Comparison of ENCODE assay signal across 9 cellular contexts in genomic region chr15:76181705-76182107, GRCh38.
DNase-seq lines count a peak whose midpoint lies in the region; ATAC-seq and TF ChIP-seq lines count a peak whose summit lies in the region.
"Had no signal": no experiment of that assay in that cellular context is flagged by ENCODE, and none has a peak within 500 bp of the region (broad histone marks: within the 10 kb centered on the region; RNA-seq: fewer than 3 reads in every experiment).

No MANE protein-coding gene starts in this region.

- no peaks in the 10 kb centered on the region for H3K36me3 Mint-ChIP-seq in activated naive CD4-positive, alpha-beta T cell treated with anti-CD3 and anti-CD28 coated beads for 36 hours (ENCODE audit: low read depth)

- H3K4me1 Mint-ChIP-seq in activated naive CD4-positive, alpha-beta T cell treated with anti-CD3 and anti-CD28 coated beads for 36 hours (ENCODE audit: low read depth) = peaks cover 11% of the 10 kb centered on the region

- peak overlapping the region; percentile 1 for H3K27ac Mint-ChIP-seq in activated naive CD4-positive, alpha-beta T cell treated with anti-CD3 and anti-CD28 coated beads for 36 hours

- H3K9me3 Mint-ChIP-seq in activated naive CD4-positive, alpha-beta T cell treated with anti-CD3 and anti-CD28 coated beads for 36 hours = no peaks in the 10 kb centered on the region

- ATAC-seq in HG03045 (IDR thresholded peaks at IDR 0.05; ENCODE audit: unreplicated experiment) = peak; percentile 41
- no peak for ATAC-seq in HG03432 (IDR thresholded peaks at IDR 0.05; ENCODE audit: unreplicated experiment)
- ATAC-seq in HG03159 (IDR thresholded peaks at IDR 0.05; ENCODE audit: unreplicated experiment) = no peak

- H3K27me3 Mint-ChIP-seq in activated naive CD4-positive, alpha-beta T cell treated with anti-CD3 and anti-CD28 coated beads for 36 hours (ENCODE audit: low read depth) = peaks cover 53% of the 10 kb centered on the region

- WGBS in suprapubic skin = 95% methylated on average over 9 of the region's 9 CpGs

- TF ChIP-seq CTCF in suprapubic skin (IDR thresholded peaks at IDR 0.05) (no peak), foreskin fibroblast (IDR thresholded peaks at IDR 0.05; ENCODE audit: low read depth, low read length) (no peak)

- DNase-seq in activated naive CD4-positive, alpha-beta T cell treated with Interleukin-2 at 50 U/mL for 16 hours = peak; percentile 46
- DNase-seq in activated naive CD4-positive, alpha-beta T cell (lab: John Stamatoyannopoulos, UW) = no peak
- peak; percentile 55 for DNase-seq in activated naive CD4-positive, alpha-beta T cell treated with anti-CD3 and anti-CD28 coated beads for 36 hours
- DNase-seq in suprapubic skin (ENCODE audit: low spot score in 2 of 2) (no peak), foreskin fibroblast (no peak)
- DNase-seq: erythroblast had no signal

- TF ChIP-seq POLR2A in suprapubic skin (IDR thresholded peaks at IDR 0.05) = no peak

- H3K4me3 Mint-ChIP-seq in activated naive CD4-positive, alpha-beta T cell treated with anti-CD3 and anti-CD28 coated beads for 36 hours = no peak overlapping the region

- no peaks in the 10 kb centered on the region for H3K27me3 ChIP-seq in suprapubic skin

- peak overlapping the region; percentile 62 for H3K27ac ChIP-seq in suprapubic skin

- no peaks in the 10 kb centered on the region for H3K9me3 ChIP-seq in suprapubic skin

- intact Hi-C loops in activated naive CD4-positive, alpha-beta T cell treated with anti-CD3 and anti-CD28 coated beads for 36 hours (cut with micrococcal nuclease) = loop anchor here (2.0 kb wide), 1 partner anchor 31 kb away; no protein-coding TSS in a partner anchor

- H3K36me3 ChIP-seq in suprapubic skin = no peaks in the 10 kb centered on the region

- no peak for TF ChIP-seq EP300 in suprapubic skin (IDR thresholded peaks at IDR 0.05)

- H3K4me3 ChIP-seq in suprapubic skin (no peak overlapping the region), foreskin fibroblast (ENCODE audit: low read depth in 1 of 2, low read length in 2 of 2) (no peak overlapping the region)

- CTCF ChIA-PET in activated naive CD4-positive, alpha-beta T cell treated with anti-CD3 and anti-CD28 coated beads for 36 hours (lab: Charles Lee) = interaction anchor here (1.4 kb wide), 1 partner anchor 31 kb away, joined by 3 read pairs; no protein-coding TSS in a partner anchor

- peaks cover 35% of the 10 kb centered on the region for H3K4me1 ChIP-seq in suprapubic skin

Comparison
In these comparisons a context has a peak if more than half of its experiments do, and no peak if none do; other contexts are left out.
1. DNase-seq: peak in activated naive CD4-positive, alpha-beta T cell treated with Interleukin-2 at 50 U/mL for 16 hours (single experiment) and activated naive CD4-positive, alpha-beta T cell treated with anti-CD3 and anti-CD28 coated beads for 36 hours (single experiment); none in activated naive CD4-positive, alpha-beta T cell (0 of 4), suprapubic skin (0 of 2) and foreskin fibroblast (0 of 2).